In genomic region chrX:153608821-153609220, GRCh38 we compare ENCODE assay signal across 19 cellular contexts. TPM values are rescaled to one million over a fixed set of nuclear protein-coding genes. Genes with fewer than 3 reads are reported as not detected.
"Had no signal": no experiment of that assay in that cellular context is flagged by ENCODE, and none has a peak within 500 bp of the region (broad histone marks: within the 10 kb centered on the region; RNA-seq: fewer than 3 reads in every experiment).

No MANE protein-coding gene starts in this region.

- H3K79me2 ChIP-seq: parathyroid adenoma had no signal

- H3K27ac ChIP-seq: esophagus muscularis mucosa, gastroesophageal sphincter, left ventricle myocardium inferior, parathyroid adenoma, tibial artery, uterus had no signal

- H3K27ac Mint-ChIP-seq: activated CD8-positive, alpha-beta memory T cell treated with anti-CD3 and anti-CD28 coated beads, Interleukin-2, amount 10 ng/mL, durations not matched to agents 7 days and 5 days; activated naive CD4-positive, alpha-beta T cell treated with anti-CD3 and anti-CD28 coated beads for 36 hours; activated T-helper 2 cell treated with anti-CD3 and anti-CD28 coated beads, Interferon-gamma antibody, Interleukin-2, Interleukin-4, amounts not matched to agents 10 μg/mL and 5 μg/mL and 100 μg/mL, durations not matched to agents 14 hours and 24 hours and 36 hours; stimulated activated effector memory CD8-positive, alpha-beta T cell treated with anti-CD3 and anti-CD28 coated beads, Interleukin-12 subunit alpha, Interleukin-12 subunit beta, amount 100 ng/mL, for 72 hours had no signal

- H3K27me3 ChIP-seq: esophagus muscularis mucosa, tibial artery, uterus had no signal

- H3K9me3 Mint-ChIP-seq: activated naive CD4-positive, alpha-beta T cell treated with anti-CD3 and anti-CD28 coated beads for 36 hours; activated T-helper 2 cell treated with anti-CD3 and anti-CD28 coated beads, Interferon-gamma antibody, Interleukin-2, Interleukin-4, amounts not matched to agents 10 μg/mL and 5 μg/mL and 100 μg/mL, durations not matched to agents 14 hours and 24 hours and 36 hours; stimulated activated effector memory CD8-positive, alpha-beta T cell treated with anti-CD3 and anti-CD28 coated beads, Interleukin-12 subunit alpha, Interleukin-12 subunit beta, amount 100 ng/mL, for 72 hours had no signal

- H3K4me1 Mint-ChIP-seq: stimulated activated effector memory CD8-positive, alpha-beta T cell treated with anti-CD3 and anti-CD28 coated beads, Interleukin-12 subunit alpha, Interleukin-12 subunit beta, amount 100 ng/mL, for 72 hours had no signal

- ATAC-seq: gastroesophageal sphincter had no signal

- H3K36me3 ChIP-seq: esophagus muscularis mucosa, gastroesophageal sphincter, left ventricle myocardium inferior, tibial artery, uterus had no signal

- H3K4me1 ChIP-seq: parathyroid adenoma had no signal

- H3K9me3 ChIP-seq: esophagus muscularis mucosa, gastroesophageal sphincter, left ventricle myocardium inferior, tibial artery, uterus had no signal

- H3K36me3 Mint-ChIP-seq: activated CD8-positive, alpha-beta memory T cell treated with anti-CD3 and anti-CD28 coated beads, Interleukin-2, amount 10 ng/mL, durations not matched to agents 7 days and 5 days; naive B cell; stimulated activated effector memory CD8-positive, alpha-beta T cell treated with anti-CD3 and anti-CD28 coated beads, Interleukin-12 subunit alpha, Interleukin-12 subunit beta, amount 100 ng/mL, for 72 hours had no signal

- H3K4me3 Mint-ChIP-seq: activated CD8-positive, alpha-beta memory T cell treated with anti-CD3 and anti-CD28 coated beads, Interleukin-2, amount 10 ng/mL, durations not matched to agents 7 days and 5 days had no signal

- H3K4me3 ChIP-seq: esophagus muscularis mucosa, gastroesophageal sphincter, left ventricle myocardium inferior, tibial artery, uterus had no signal

- DNase-seq: activated CD4-positive, alpha-beta T cell treated with anti-CD3 and anti-CD28 coated beads, Interleukin-2, amount 50 U/mL, for 48 hours; activated CD8-positive, alpha-beta memory T cell treated with anti-CD3 and anti-CD28 coated beads, Interleukin-2, amount 10 ng/mL, durations not matched to agents 7 days and 5 days; activated naive CD4-positive, alpha-beta T cell treated with anti-CD3 and anti-CD28 coated beads for 36 hours; activated T-cell treated with anti-CD3 and anti-CD28 coated beads, Interleukin-2, amount 50 U/mL, for 1 hour; caudate nucleus; hippocampal formation; kidney; left ventricle myocardium inferior; naive B cell; stimulated activated CD4-positive, alpha-beta T cell treated with anti-CD3 and anti-CD28 coated beads, Interleukin-12 subunit alpha, Interleukin-12 subunit beta, amount 100 ng/mL, for 4 hours; T-helper 1 cell; tibial artery; uterus had no signal

- H3K9ac ChIP-seq: parathyroid adenoma had no signal

RNA-seq across cellular contexts. Expression of gene DUSP9, which starts 38.2 kb away (rescaled TPM):
- total RNA-seq: esophagus muscularis mucosa, gastroesophageal sphincter, left ventricle myocardium inferior, mononuclear cell had no signal
